Comparison of ENCODE assay signal across 1 cellular context in the genomic region with DNA sequence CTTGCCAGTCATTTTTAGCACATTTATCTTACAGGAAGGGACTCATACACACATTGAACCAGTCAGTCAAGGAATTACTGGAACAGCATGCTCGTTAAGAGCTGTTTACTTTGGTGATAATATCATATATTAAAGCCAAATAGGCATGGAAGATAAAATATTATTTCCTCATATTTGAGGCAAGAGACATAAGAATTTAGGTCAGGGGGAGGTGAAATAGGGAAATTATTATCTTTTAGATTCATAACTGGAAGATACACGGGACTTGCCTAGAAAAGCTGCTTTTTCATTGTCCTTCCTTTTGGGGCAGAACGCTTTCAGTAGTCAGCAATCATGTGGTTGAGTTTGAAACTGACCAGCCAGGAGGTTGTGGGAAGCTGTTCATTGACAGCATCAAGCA.
TF ChIP-seq lines count a peak whose summit lies in the region.

No MANE protein-coding gene starts in this region.

TF ChIP-seq in IMR-90, 13 proteins besides CTCF, POLR2A, EP300 and RAD21:
- TF ChIP-seq, protein P1, sequence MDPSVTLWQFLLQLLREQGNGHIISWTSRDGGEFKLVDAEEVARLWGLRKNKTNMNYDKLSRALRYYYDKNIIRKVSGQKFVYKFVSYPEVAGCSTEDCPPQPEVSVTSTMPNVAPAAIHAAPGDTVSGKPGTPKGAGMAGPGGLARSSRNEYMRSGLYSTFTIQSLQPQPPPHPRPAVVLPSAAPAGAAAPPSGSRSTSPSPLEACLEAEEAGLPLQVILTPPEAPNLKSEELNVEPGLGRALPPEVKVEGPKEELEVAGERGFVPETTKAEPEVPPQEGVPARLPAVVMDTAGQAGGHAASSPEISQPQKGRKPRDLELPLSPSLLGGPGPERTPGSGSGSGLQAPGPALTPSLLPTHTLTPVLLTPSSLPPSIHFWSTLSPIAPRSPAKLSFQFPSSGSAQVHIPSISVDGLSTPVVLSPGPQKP (IDR thresholded peaks at IDR 0.05; ENCODE audit: borderline replicate concordance, low read depth, low read length): no peak
- TF ChIP-seq RFX5 (IDR thresholded peaks at IDR 0.05; ENCODE audit: low read depth, low read length) (no peak), SMC3 (IDR thresholded peaks at IDR 0.05; ENCODE audit: low read depth, low read length) (no peak)
